In the genomic region with DNA sequence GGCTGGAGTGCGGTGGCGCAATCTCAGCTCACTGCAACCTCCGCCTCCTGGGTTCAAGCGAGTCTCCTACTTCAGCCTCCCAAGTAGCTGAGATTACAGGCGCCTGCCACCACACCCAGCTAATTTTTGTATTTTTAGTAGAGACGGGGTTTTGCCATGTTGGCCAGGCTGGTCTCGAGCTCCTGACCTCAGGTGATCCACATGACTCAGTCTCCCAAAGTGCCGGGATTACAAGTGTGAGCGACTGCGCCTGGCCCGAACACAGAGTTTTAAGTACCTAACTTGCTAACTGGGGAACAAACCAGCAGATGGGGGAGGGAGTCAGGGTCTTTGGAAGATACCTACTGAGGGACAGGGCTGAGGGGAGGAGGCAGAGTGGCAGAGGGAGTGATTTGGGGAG, we compare ENCODE assay signal across 8 cellular contexts. TPM values are rescaled to one million over a fixed set of nuclear protein-coding genes. Genes with fewer than 3 reads are reported as not detected.
DNase-seq lines count a peak whose midpoint lies in the region; ATAC-seq, FAIRE-seq and TF ChIP-seq lines count a peak whose summit lies in the region.
"Not testable (repeated sequence)": the region's sequence is repeated elsewhere in the genome, so short reads cannot be mapped to it uniquely, and the experiment has no call there.

No MANE protein-coding gene starts in this region.

- H3F3A ChIP-seq in OCI-LY1 (ENCODE audit: insufficient read depth, low read length) = not testable (repeated sequence)
- peaks cover 26% of the 10 kb centered on the region for H3F3A ChIP-seq in neural progenitor cell (ENCODE audit: low read depth)

- not testable (repeated sequence) for H3K14ac ChIP-seq in H1 (ENCODE audit: insufficient read length)

- not testable (repeated sequence) for H3K9me3 ChIP-seq in OCI-LY1 (ENCODE audit: low read length); adrenal gland (replicated peaks in 1 of 3); H1 (ENCODE audit: insufficient read depth in 2 of 2, low read depth in 1 of 2, low read length in 1 of 2); HepG2 (ENCODE audit: low read length); neural progenitor cell (ENCODE audit: low read depth)

- not testable (repeated sequence) for H3K4me2 ChIP-seq in OCI-LY1 (ENCODE audit: low read length); H1 (ENCODE audit: insufficient read depth in 1 of 2, low read depth in 2 of 2, low read length in 2 of 2); HepG2 (ENCODE audit: low read depth, low read length); neural progenitor cell

- peaks cover 98% of the 10 kb centered on the region for H3K36me3 ChIP-seq in OCI-LY1 (ENCODE audit: insufficient read depth, low read length)
- H3K36me3 ChIP-seq in adrenal gland (replicated peaks in 1 of 2); HepG2 (replicated peaks in 1 of 2; ENCODE audit: control insufficient read depth in 1 of 2, insufficient read depth in 2 of 2, low read length in 2 of 2); neural progenitor cell: not testable (repeated sequence)
- peaks cover 0 to 55% (median 9%) of the 10 kb centered on the region in 4 experiments; a peak in 5 of 8 replicates for H3K36me3 ChIP-seq in H1 (ENCODE audit: control insufficient read depth in 2 of 4, insufficient read depth in 4 of 4, low read length in 3 of 4)

- not testable (repeated sequence) for DNase-seq in CD14-positive monocyte (ENCODE audit: low spot score); activated CD8-positive, alpha-beta T cell treated with anti-CD3 and anti-CD28 coated beads for 36 hours; H1 (ENCODE audit: low read depth in 1 of 2, low spot score in 2 of 2); HepG2 (ENCODE audit: low spot score); neural progenitor cell (ENCODE audit: low spot score); substantia nigra (lab: John Stamatoyannopoulos, UW)
- DNase-seq in adrenal gland = peak in 1 of 7 donors; percentile 50

- TF ChIP-seq RAD21 in H1 (IDR thresholded peaks at IDR 0.05 in 1 of 2, conservative IDR thresholded peaks at IDR 0.05 in 1 of 2; ENCODE audit: low read depth in 2 of 2, low read length in 2 of 2); HepG2 (CRISPR knock-in tag; IDR thresholded peaks at IDR 0.05): not testable (repeated sequence)

- H2BK120ac ChIP-seq in H1 (replicated peaks; ENCODE audit: low read depth, low read length) = not testable (repeated sequence)

- 0 out of 2 replicates have a peak overlapping the region, but pooled peaks have one; percentile 26 for H2BK20ac ChIP-seq in H1 (ENCODE audit: low read length)

- H4K8ac ChIP-seq in H1 (ENCODE audit: extremely low read depth, insufficient read depth, low read length) = not testable (repeated sequence)

- not testable (repeated sequence) for H3K23ac ChIP-seq in H1 (ENCODE audit: insufficient read length)

- intact Hi-C loops in CD14-positive monocyte (cut with micrococcal nuclease); activated CD8-positive, alpha-beta T cell treated with anti-CD3 and anti-CD28 coated beads for 36 hours (cut with micrococcal nuclease); adrenal gland (cut with DNase I); HepG2 (cut with micrococcal nuclease; ENCODE audit: unreplicated experiment): not testable (repeated sequence)

- H3K79me2 ChIP-seq in OCI-LY1 (ENCODE audit: insufficient read depth, low read length); HepG2 (ENCODE audit: insufficient read depth, low read length); neural progenitor cell (ENCODE audit: low read depth): not testable (repeated sequence)
- H3K79me2 ChIP-seq in H1 (ENCODE audit: control insufficient read depth in 1 of 2, insufficient read depth in 2 of 2, low read length in 2 of 2) = peaks cover 0 to 36% of the 10 kb centered on the region in 2 experiments; a peak in 3 of 4 replicates

- not testable (repeated sequence) for H3K27me3 Mint-ChIP-seq in CD14-positive monocyte (ENCODE audit: low read depth in 3 of 3); activated CD8-positive, alpha-beta T cell treated with anti-CD3 and anti-CD28 coated beads for 36 hours; neural progenitor cell (ENCODE audit: insufficient read depth, low read depth)

- peak overlapping the region; percentile 47 for H4K91ac ChIP-seq in H1 (replicated peaks; ENCODE audit: insufficient read length, low read length)

- H3K4me1 Mint-ChIP-seq in CD14-positive monocyte (peaks cover 24% of the 10 kb centered on the region), neural progenitor cell (peaks cover 21% of the 10 kb centered on the region)
- peaks cover 46% of the 10 kb centered on the region for H3K4me1 Mint-ChIP-seq in activated CD8-positive, alpha-beta T cell treated with anti-CD3 and anti-CD28 coated beads for 36 hours (ENCODE audit: low read depth)

- H4K20me1 ChIP-seq in OCI-LY1 (ENCODE audit: insufficient read depth, low read length); H1 (replicated peaks in 1 of 2; ENCODE audit: control insufficient read depth in 1 of 2, insufficient read depth in 2 of 2, low read length in 2 of 2); HepG2 (ENCODE audit: insufficient read depth, low read length): not testable (repeated sequence)
- H4K20me1 ChIP-seq in neural progenitor cell (ENCODE audit: low read depth) = peaks cover 22% of the 10 kb centered on the region

- not testable (repeated sequence) for H3K4me1 ChIP-seq in OCI-LY1 (ENCODE audit: insufficient read depth, low read length, severe bottlenecking)
- H3K4me1 ChIP-seq in adrenal gland (replicated peaks in 1 of 2) = peaks cover 0 to 15% of the 10 kb centered on the region in 2 donors
- H3K4me1 ChIP-seq in H1 (replicated peaks in 1 of 4; ENCODE audit: control insufficient read depth in 3 of 4, insufficient read depth in 4 of 4, low read length in 3 of 4) = peaks cover 18 to 31% (median 20%) of the 10 kb centered on the region in 4 experiments
- peaks cover 10% of the 10 kb centered on the region; the same call in 1 of the 2 replicates for H3K4me1 ChIP-seq in HepG2 (ENCODE audit: insufficient read depth, low read length)
- peaks cover 31% of the 10 kb centered on the region for H3K4me1 ChIP-seq in neural progenitor cell

- in situ Hi-C loops in HepG2 (cut with HindIII; ENCODE audit: extremely low pct_ligation_motif_present, low pct_unique_long_range_greater_than_20kb) = not testable (repeated sequence)

- H3K27me3 ChIP-seq in OCI-LY1 (ENCODE audit: insufficient read depth, low read length); adrenal gland; H1 (replicated peaks in 1 of 4; ENCODE audit: control insufficient read depth in 3 of 4, extremely low read depth in 1 of 4, insufficient read depth in 3 of 4, low read length in 3 of 4); HepG2 (ENCODE audit: control insufficient read depth in 1 of 2, insufficient read depth in 2 of 2, low read length in 2 of 2); neural progenitor cell: not testable (repeated sequence)

- not testable (repeated sequence) for H2AFZ ChIP-seq in OCI-LY1 (ENCODE audit: low read length); H1 (ENCODE audit: low read length); HepG2 (ENCODE audit: low read length); neural progenitor cell (replicated peaks)

- not testable (repeated sequence) for H4K5ac ChIP-seq in H1 (ENCODE audit: insufficient read length, low read depth, low read length)

- H3K18ac ChIP-seq in H1 (ENCODE audit: extremely low read depth, low read length) = peak overlapping the region; percentile 28; the same call in 1 of the 2 replicates

- H3K79me1 ChIP-seq in H1 (ENCODE audit: low read depth, low read length) = not testable (repeated sequence)

- peak overlapping the region; percentile 0 for H3K4ac ChIP-seq in H1 (replicated peaks; ENCODE audit: insufficient read length, low read depth, low read length)

- POLR2A ChIA-PET in activated CD8-positive, alpha-beta T cell treated with anti-CD3 and anti-CD28 coated beads for 36 hours (lab: Charles Lee) = interaction anchor here (2.0 kb wide), 1 partner anchor 36 kb away, joined by 8 read pairs; the partner anchor contains the start of gene ST6GAL1
- POLR2A ChIA-PET in H1 (lab: Charles Lee; ENCODE audit: partially characterized antibody) = interaction anchor here (1.0 to 1.3 kb wide), 4 partner anchors 9 to 54 kb away, joined by 3 read pairs; no protein-coding TSS in a partner anchor
- POLR2A ChIA-PET in HepG2 (lab: Yijun Ruan, JAX) = not testable (repeated sequence)

- not testable (repeated sequence) for TF ChIP-seq EP300 in H1 (IDR thresholded peaks at IDR 0.05; ENCODE audit: borderline replicate concordance in 1 of 2, low read depth in 2 of 2, low read length in 2 of 2); HepG2 (IDR thresholded peaks at IDR 0.05; ENCODE audit: low read depth in 2 of 2, low read length in 2 of 2); HepG2 (CRISPR knock-in tag; IDR thresholded peaks at IDR 0.05; ENCODE audit: borderline replicate concordance)

- FAIRE-seq in H1 (lab: Jason Lieb, UNC); HepG2 (lab: Jason Lieb, UNC): not testable (repeated sequence)

- H3K9me2 ChIP-seq in OCI-LY1 (ENCODE audit: low read depth, low read length) = not testable (repeated sequence)

- TF ChIP-seq CTCF in CD14-positive monocyte (IDR thresholded peaks at IDR 0.05); OCI-LY1 (IDR thresholded peaks at IDR 0.05; ENCODE audit: low read length); activated CD8-positive, alpha-beta T cell treated with anti-CD3 and anti-CD28 coated beads for 36 hours (IDR thresholded peaks at IDR 0.05); adrenal gland (IDR thresholded peaks at IDR 0.05); H1 (IDR thresholded peaks at IDR 0.05; ENCODE audit: control extremely low read depth in 1 of 3, insufficient read depth in 1 of 3, low read depth in 1 of 3, low read length in 3 of 3); HepG2 (CRISPR knock-in tag; IDR thresholded peaks at IDR 0.05); neural progenitor cell (IDR thresholded peaks at IDR 0.05): not testable (repeated sequence)

- 0 out of 2 replicates have a peak overlapping the region, but pooled peaks have one; percentile 36 for H2BK5ac ChIP-seq in H1 (ENCODE audit: low read depth, low read length)

- CTCF ChIA-PET in activated CD8-positive, alpha-beta T cell treated with anti-CD3 and anti-CD28 coated beads for 36 hours (lab: Charles Lee) = interaction anchor here (1.4 to 1.6 kb wide), 2 partner anchors 15 to 118 kb away, joined by 3 to 6 read pairs; no protein-coding TSS in a partner anchor
- CTCF ChIA-PET in H1 (lab: Charles Lee; ENCODE audit: partially characterized antibody) = interaction anchor here (0.7 to 2.7 kb wide), 7 partner anchors 12 to 118 kb away, joined by 3 to 9 read pairs (median 4); no protein-coding TSS in a partner anchor
- CTCF ChIA-PET in HepG2 (lab: Yijun Ruan, JAX; ENCODE audit: low intra/inter-chr PET ratio, low total read pairs) = not testable (repeated sequence)

- peak overlapping the region in 6 of 7 donors; percentile 17 to 84 (median 70) for H3K27ac Mint-ChIP-seq in CD14-positive monocyte
- H3K27ac Mint-ChIP-seq in activated CD8-positive, alpha-beta T cell treated with anti-CD3 and anti-CD28 coated beads for 36 hours = peak overlapping the region; percentile 75
- H3K27ac Mint-ChIP-seq in neural progenitor cell = peak overlapping the region; percentile 60

- peak overlapping the region; percentile 65; the same call in 1 of the 2 replicates for H2BK15ac ChIP-seq in H1 (ENCODE audit: low read length)

- not testable (repeated sequence) for H3K9me3 Mint-ChIP-seq in CD14-positive monocyte; activated CD8-positive, alpha-beta T cell treated with anti-CD3 and anti-CD28 coated beads for 36 hours; neural progenitor cell

- not testable (repeated sequence) for H2BK12ac ChIP-seq in H1 (ENCODE audit: low read depth, low read length)

- not testable (repeated sequence) for BruUV-seq in HepG2 (replicated peaks; lab: Mats Ljungman, UMichigan)

- H3K4me3 ChIP-seq in OCI-LY1 (ENCODE audit: low read depth, low read length, poor library complexity, severe bottlenecking); adrenal gland; H1 (ENCODE audit: extremely low read depth in 1 of 4, insufficient read depth in 2 of 4, low read depth in 3 of 4, low read length in 4 of 4); HepG2 (replicated peaks in 1 of 3; ENCODE audit: insufficient read depth in 1 of 3, low read depth in 2 of 3, low read length in 3 of 3); neural progenitor cell: not testable (repeated sequence)

- H3K9ac ChIP-seq in OCI-LY1 (ENCODE audit: low read length); H1 (replicated peaks in 1 of 4; ENCODE audit: extremely low read depth in 1 of 4, low read depth in 3 of 4, low read length in 3 of 4); HepG2 (ENCODE audit: insufficient read depth, low read depth, low read length); neural progenitor cell: not testable (repeated sequence)

- 90 to 94% (median 91%) methylated on average over 11 of the region's 11 CpGs for WGBS in adrenal gland, 4 donors
- 87% methylated on average over 10 of the region's 11 CpGs; no CpG with 5 or more reads in 1 of the 2 experiments for WGBS in H1 (ENCODE audit: extremely low coverage in 1 of 2, insufficient coverage in 1 of 2, insufficient read length in 1 of 2, insufficient replicate concordance in 2 of 2, low coverage in 1 of 2, low lambda C conversion rate in 2 of 2, missing lambda C conversion rate in 1 of 2), 2 experiments
- WGBS in HepG2 (ENCODE audit: low lambda C conversion rate) = 96% methylated on average over 11 of the region's 11 CpGs

- not testable (repeated sequence) for H2AK5ac ChIP-seq in H1 (ENCODE audit: low read depth, low read length)

- H3K56ac ChIP-seq in H1 (replicated peaks; ENCODE audit: insufficient read length, low read depth, low read length) = not testable (repeated sequence)

- not testable (repeated sequence) for TF ChIP-seq POLR2A in adrenal gland (IDR thresholded peaks at IDR 0.05); H1 (IDR thresholded peaks at IDR 0.05; ENCODE audit: control extremely low read depth in 1 of 2, low read depth in 2 of 2, low read length in 2 of 2); HepG2 (IDR thresholded peaks at IDR 0.05; ENCODE audit: insufficient read depth in 1 of 2, low read depth in 2 of 2, low read length in 2 of 2)

- H3K36me3 Mint-ChIP-seq in CD14-positive monocyte (peaks cover 53 to 66% of the 10 kb centered on the region in 2 donors), neural progenitor cell (peaks cover 16% of the 10 kb centered on the region)
- H3K36me3 Mint-ChIP-seq in activated CD8-positive, alpha-beta T cell treated with anti-CD3 and anti-CD28 coated beads for 36 hours (ENCODE audit: low read depth) = peaks cover 47% of the 10 kb centered on the region

- H3K23me2 ChIP-seq in H1 (ENCODE audit: low read depth, low read length) = not testable (repeated sequence)

- peak overlapping the region; percentile 18 for H3K27ac ChIP-seq in OCI-LY1 (ENCODE audit: low read depth, low read length, poor library complexity, severe bottlenecking)
- peak overlapping the region in 4 of 5 donors; percentile 8 to 83 (median 28) for H3K27ac ChIP-seq in adrenal gland
- not testable (repeated sequence) for H3K27ac ChIP-seq in H1 (ENCODE audit: low read depth, low read length); HepG2 (ENCODE audit: extremely low read length, insufficient read depth, low read length); neural progenitor cell
- peak overlapping the region; percentile 64 for H3K27ac ChIP-seq in substantia nigra (ENCODE audit: low read depth, low read length, poor library complexity, severe bottlenecking)

- ATAC-seq in activated CD8-positive, alpha-beta T cell treated with anti-CD3 and anti-CD28 coated beads for 36 hours; HepG2: not testable (repeated sequence)

- peak overlapping the region; percentile 27 to 60 for H3K4me3 Mint-ChIP-seq in CD14-positive monocyte
- not testable (repeated sequence) for H3K4me3 Mint-ChIP-seq in activated CD8-positive, alpha-beta T cell treated with anti-CD3 and anti-CD28 coated beads for 36 hours; neural progenitor cell

RNA-seq across cellular contexts. Expression of gene ST6GAL1, which starts 36.9 kb away (rescaled TPM):
- 10 to 100 TPM; 19.0 to 20.5 TPM for polyA plus RNA-seq in CD14-positive monocyte
- total RNA-seq in activated CD8-positive, alpha-beta T cell treated with anti-CD3 and anti-CD28 coated beads for 36 hours = 10 to 100 TPM; 84.6 to 99.2 TPM
- total RNA-seq in adrenal gland = 10 to 100 TPM; 28.4 to 95.0 (median 60.6) TPM
- 10 to 100 TPM in 2 of 3 donors, 1 to 10 TPM in 1; 7.2 to 30.9 (median 10.6) TPM for polyA plus RNA-seq in adrenal gland
- 75.9 and 80.9 TPM in 2 replicates for total RNA-seq in H1 (2021; fragmentation: NEBNext Ultra II Directional; extraction: Animal tissue kit (Norgen Biotek cat#: 25700))
- polyA plus RNA-seq in H1 (2011; rRNA removed) = 41.8 and 62.8 TPM in 2 replicates
- 46.7 TPM for polyA plus RNA-seq in H1 (2011; cell fraction: cytosol; rRNA removed)
- polyA plus RNA-seq in H1 (2011; cell fraction: nucleus; rRNA removed) = 45.9 TPM
- 52.3 to 63.2 TPM (median 56.4 TPM) in 4 replicates for polyA plus RNA-seq in H1 (2012, experiment 1 of 2)
- 24.9 TPM for polyA plus RNA-seq in H1 (2012, experiment 2 of 2)
- 76.2 TPM for polyA plus RNA-seq in H1 (2013, experiment 1 of 2)
- 85.7 TPM for polyA plus RNA-seq in H1 (2013, experiment 2 of 2)
- polyA minus RNA-seq in H1 (2011; rRNA and poly(A)+ RNA removed) = 159 and 242 TPM in 2 replicates
- polyA minus RNA-seq in H1 (2011; cell fraction: cytosol; rRNA and poly(A)+ RNA removed) = 60.2 TPM
- 99.7 TPM for polyA minus RNA-seq in H1 (2011; cell fraction: nucleus; rRNA and poly(A)+ RNA removed)
- total RNA-seq in HepG2 (2016; rRNA removed; fragmentation: Illumina TruSeq; extraction: Trizol) = 62.1 and 79.9 TPM in 2 replicates
- 8.1 and 8.2 TPM in 2 replicates for total RNA-seq in HepG2 (2016; cell fraction: cytosol; rRNA removed; fragmentation: Illumina TruSeq; extraction: Trizol; ENCODE audit: low read depth)
- total RNA-seq in HepG2 (2016; cell fraction: insoluble cytoplasmic fraction; rRNA removed; fragmentation: Illumina TruSeq; extraction: Trizol) = 62.1 and 78.3 TPM in 2 replicates
- 30.2 and 33.0 TPM in 2 replicates for total RNA-seq in HepG2 (2016; cell fraction: membrane; rRNA removed; fragmentation: Illumina TruSeq; extraction: Trizol)
- 91.6 and 101 TPM in 2 replicates for total RNA-seq in HepG2 (2016; cell fraction: nucleus; rRNA removed; fragmentation: Illumina TruSeq; extraction: Trizol)
- polyA plus RNA-seq in HepG2 (2011; rRNA removed) = 163 and 164 TPM in 2 replicates
- 115 and 161 TPM in 2 replicates for polyA plus RNA-seq in HepG2 (2011; cell fraction: cytosol; rRNA removed)
- polyA plus RNA-seq in HepG2 (2011; cell fraction: nucleus; rRNA removed) = 50.3 and 65.6 TPM in 2 replicates
- polyA plus RNA-seq in HepG2 (2012) = 189 and 200 TPM in 2 replicates
- 5.0 and 5.1 TPM in 2 replicates for polyA plus RNA-seq in HepG2 (2016; cell fraction: cytosol; fragmentation: Illumina TruSeq; extraction: Trizol; ENCODE audit: low read depth)
- 49.0 and 50.2 TPM in 2 replicates for polyA plus RNA-seq in HepG2 (2016; cell fraction: insoluble cytoplasmic fraction; fragmentation: Illumina TruSeq; extraction: Trizol; ENCODE audit: low read depth)
- polyA plus RNA-seq in HepG2 (2016; cell fraction: membrane; fragmentation: Illumina TruSeq; extraction: Trizol; ENCODE audit: low read depth) = 18.2 and 19.6 TPM in 2 replicates
- 91.4 and 96.5 TPM in 2 replicates for polyA plus RNA-seq in HepG2 (2016; cell fraction: nucleus; fragmentation: Illumina TruSeq; extraction: Trizol; ENCODE audit: insufficient read depth, low read depth)
- 3.2 and 268 TPM in 2 replicates for polyA minus RNA-seq in HepG2 (2011; rRNA and poly(A)+ RNA removed; ENCODE audit: low replicate concordance)
- 106 and 146 TPM in 2 replicates for polyA minus RNA-seq in HepG2 (2011; cell fraction: cytosol; rRNA and poly(A)+ RNA removed)
- polyA minus RNA-seq in HepG2 (2011; cell fraction: nucleus; rRNA and poly(A)+ RNA removed) = 119 and 177 TPM in 2 replicates
- total RNA-seq in neural progenitor cell (ENCODE audit: low replicate concordance) = 27.3 and 39.2 TPM in 2 replicates
